Comparison of ENCODE assay signal across 14 cellular contexts in genomic region chr22:46425011-46425410, GRCh38.
DNase-seq lines count a peak whose midpoint lies in the region; ATAC-seq lines count a peak whose summit lies in the region.
"Had no signal": no experiment of that assay in that cellular context is flagged by ENCODE, and none has a peak within 500 bp of the region (broad histone marks: within the 10 kb centered on the region; RNA-seq: fewer than 3 reads in every experiment).

No MANE protein-coding gene starts in this region.

- no peaks in the 10 kb centered on the region for H3K27me3 Mint-ChIP-seq in activated T-helper 17 cell treated with anti-CD3 and anti-CD28 coated beads, Interleukin-2, amount 50 U/mL, for 72 hours
- no peaks in the 10 kb centered on the region for H3K27me3 Mint-ChIP-seq in activated T-helper 2 cell treated with anti-CD3 and anti-CD28 coated beads, Interferon-gamma antibody, Interleukin-2, Interleukin-4, amounts not matched to agents 10 μg/mL and 5 μg/mL and 100 μg/mL, durations not matched to agents 14 hours and 24 hours and 36 hours (ENCODE audit: low read depth)
- H3K27me3 Mint-ChIP-seq: CD4-positive, CD25-positive, alpha-beta regulatory T cell; dendritic cell treated with granulocyte-macrophage colony-stimulating factor and Interleukin-4, amounts not matched to agents 40 ng/mL and 50 ng/mL, for 4 days had no signal

- H3K4me1 Mint-ChIP-seq in activated T-helper 17 cell treated with anti-CD3 and anti-CD28 coated beads, Interleukin-2, amount 50 U/mL, for 72 hours: no peaks in the 10 kb centered on the region
- H3K4me1 Mint-ChIP-seq in activated T-helper 2 cell treated with anti-CD3 and anti-CD28 coated beads, Interferon-gamma antibody, Interleukin-2, Interleukin-4, amounts not matched to agents 10 μg/mL and 5 μg/mL and 100 μg/mL, durations not matched to agents 14 hours and 24 hours and 36 hours (ENCODE audit: low read depth): no peaks in the 10 kb centered on the region

- H3K9me3 Mint-ChIP-seq in activated T-helper 17 cell treated with anti-CD3 and anti-CD28 coated beads, Interleukin-2, amount 50 U/mL, for 72 hours: no peaks in the 10 kb centered on the region
- peaks cover 8% of the 10 kb centered on the region for H3K9me3 Mint-ChIP-seq in activated T-helper 2 cell treated with anti-CD3 and anti-CD28 coated beads, Interferon-gamma antibody, Interleukin-2, Interleukin-4, amounts not matched to agents 10 μg/mL and 5 μg/mL and 100 μg/mL, durations not matched to agents 14 hours and 24 hours and 36 hours

- no peak overlapping the region for H3K27ac Mint-ChIP-seq in activated T-helper 17 cell treated with anti-CD3 and anti-CD28 coated beads, Interleukin-2, amount 50 U/mL, for 72 hours
- no peak overlapping the region for H3K27ac Mint-ChIP-seq in activated T-helper 2 cell treated with anti-CD3 and anti-CD28 coated beads, Interferon-gamma antibody, Interleukin-2, Interleukin-4, amounts not matched to agents 10 μg/mL and 5 μg/mL and 100 μg/mL, durations not matched to agents 14 hours and 24 hours and 36 hours
- H3K27ac Mint-ChIP-seq: CD4-positive, CD25-positive, alpha-beta regulatory T cell; dendritic cell treated with granulocyte-macrophage colony-stimulating factor and Interleukin-4, amounts not matched to agents 40 ng/mL and 50 ng/mL, for 4 days had no signal

- DNase-seq in AG08395 (ENCODE audit: low spot score) (peak; percentile 89), GM04503 (ENCODE audit: low read depth) (peak; percentile 74), glomerular visceral epithelial cell (ENCODE audit: extremely low spot score) (peak; percentile 91), cerebellar cortex (ENCODE audit: low spot score) (no peak)
- no peak for DNase-seq in activated T-helper 2 cell treated with anti-CD3 and anti-CD28 coated beads, Interferon-gamma antibody, Interleukin-2, Interleukin-4, amounts not matched to agents 10 μg/mL and 5 μg/mL and 100 μg/mL, durations not matched to agents 14 hours and 24 hours and 36 hours (ENCODE audit: low spot score)
- no peak for DNase-seq in activated CD8-positive, alpha-beta memory T cell treated with anti-CD3 and anti-CD28 coated beads for 24 hours
- DNase-seq: activated CD4-positive, alpha-beta T cell treated with anti-CD3 and anti-CD28 coated beads for 4 hours; CD4-positive, CD25-positive, alpha-beta regulatory T cell; lower lobe of right lung; NCI-H1436 treated with DMSO at 0.1 percent for 48 hours; ovary had no signal

- ATAC-seq in activated T-helper 17 cell treated with anti-CD3 and anti-CD28 coated beads, Interleukin-2, amount 50 U/mL, for 72 hours (replicated peaks): peak; percentile 80
- ATAC-seq in GM19397 (IDR thresholded peaks at IDR 0.05; ENCODE audit: unreplicated experiment): no peak
- ATAC-seq: lower lobe of right lung had no signal

- intact Hi-C loops in activated T-helper 2 cell treated with anti-CD3 and anti-CD28 coated beads, Interferon-gamma antibody, Interleukin-2, Interleukin-4, amounts not matched to agents 10 μg/mL and 5 μg/mL and 100 μg/mL, durations not matched to agents 14 hours and 24 hours and 36 hours (cut with micrococcal nuclease): no loop called here

- no peaks in the 10 kb centered on the region for H3K36me3 Mint-ChIP-seq in activated T-helper 17 cell treated with anti-CD3 and anti-CD28 coated beads, Interleukin-2, amount 50 U/mL, for 72 hours (ENCODE audit: low read depth)
- no peaks in the 10 kb centered on the region for H3K36me3 Mint-ChIP-seq in activated T-helper 2 cell treated with anti-CD3 and anti-CD28 coated beads, Interferon-gamma antibody, Interleukin-2, Interleukin-4, amounts not matched to agents 10 μg/mL and 5 μg/mL and 100 μg/mL, durations not matched to agents 14 hours and 24 hours and 36 hours (ENCODE audit: low read depth)
- H3K36me3 Mint-ChIP-seq: CD4-positive, CD25-positive, alpha-beta regulatory T cell had no signal

- H3K4me3 Mint-ChIP-seq in activated T-helper 17 cell treated with anti-CD3 and anti-CD28 coated beads, Interleukin-2, amount 50 U/mL, for 72 hours: no peak overlapping the region
- H3K4me3 Mint-ChIP-seq in activated T-helper 2 cell treated with anti-CD3 and anti-CD28 coated beads, Interferon-gamma antibody, Interleukin-2, Interleukin-4, amounts not matched to agents 10 μg/mL and 5 μg/mL and 100 μg/mL, durations not matched to agents 14 hours and 24 hours and 36 hours (ENCODE audit: low read depth): no peak overlapping the region
- H3K4me3 Mint-ChIP-seq: CD4-positive, CD25-positive, alpha-beta regulatory T cell; dendritic cell treated with granulocyte-macrophage colony-stimulating factor and Interleukin-4, amounts not matched to agents 40 ng/mL and 50 ng/mL, for 4 days had no signal

Comparison
In these comparisons a context has a peak if more than half of its experiments do, and no peak if none do; other contexts are left out.
1. DNase-seq: peak in AG08395 (single experiment), GM04503 (single experiment) and glomerular visceral epithelial cell (single experiment); none in activated T-helper 2 cell treated with anti-CD3 and anti-CD28 coated beads, Interferon-gamma antibody, Interleukin-2, Interleukin-4, amounts not matched to agents 10 μg/mL and 5 μg/mL and 100 μg/mL, durations not matched to agents 14 hours and 24 hours and 36 hours (single experiment), activated CD8-positive, alpha-beta memory T cell treated with anti-CD3 and anti-CD28 coated beads for 24 hours (single experiment) and cerebellar cortex (single experiment).